Comparison of ENCODE assay signal across 34 cellular contexts in the genomic region with DNA sequence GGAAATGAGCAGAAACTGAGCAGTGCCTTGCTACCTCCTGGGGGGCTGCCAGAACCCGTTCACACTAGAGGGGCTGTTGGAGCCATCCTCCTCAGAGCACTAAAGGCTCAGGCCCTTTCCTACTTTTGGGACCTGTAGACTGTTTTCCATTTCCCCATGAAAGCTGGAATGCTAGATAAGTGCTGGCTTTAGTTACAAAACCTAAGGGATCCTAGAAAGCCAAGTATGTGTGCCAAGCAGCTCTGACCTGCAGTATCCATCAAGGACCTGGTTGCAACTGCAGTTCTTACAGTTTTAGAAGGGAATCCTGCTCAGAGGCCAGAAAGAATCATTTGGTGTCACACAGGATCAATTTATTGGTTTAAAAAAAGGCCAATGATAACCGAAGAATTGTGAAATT.
"Had no signal": no experiment of that assay in that cellular context is flagged by ENCODE, and none has a peak within 500 bp of the region (broad histone marks: within the 10 kb centered on the region; RNA-seq: fewer than 3 reads in every experiment).

No MANE protein-coding gene starts in this region.

- H3K27me3 Mint-ChIP-seq: activated CD4-positive, alpha-beta memory T cell treated with anti-CD3 and anti-CD28 coated beads, Interleukin-2, amount 10 ng/mL, durations not matched to agents 7 days and 5 days; activated CD8-positive, alpha-beta memory T cell treated with anti-CD3 and anti-CD28 coated beads, Interleukin-2, amount 10 ng/mL, durations not matched to agents 7 days and 5 days had no signal

- H3K36me3 Mint-ChIP-seq: activated CD8-positive, alpha-beta memory T cell treated with anti-CD3 and anti-CD28 coated beads, Interleukin-2, amount 10 ng/mL, durations not matched to agents 7 days and 5 days; activated naive CD4-positive, alpha-beta T cell treated with anti-CD3 and anti-CD28 coated beads, Interleukin-2, amount 10 ng/mL, durations not matched to agents 7 days and 5 days; activated naive CD8-positive, alpha-beta T cell had no signal

- H3K4me1 Mint-ChIP-seq: activated CD4-positive, alpha-beta memory T cell treated with anti-CD3 and anti-CD28 coated beads, Interleukin-2, amount 10 ng/mL, durations not matched to agents 7 days and 5 days; activated CD8-positive, alpha-beta memory T cell treated with anti-CD3 and anti-CD28 coated beads, Interleukin-2, amount 10 ng/mL, durations not matched to agents 7 days and 5 days; activated naive CD4-positive, alpha-beta T cell treated with anti-CD3 and anti-CD28 coated beads, Interleukin-2, amount 10 ng/mL, durations not matched to agents 7 days and 5 days; activated naive CD8-positive, alpha-beta T cell treated with anti-CD3 and anti-CD28 coated beads, Interleukin-2, amount 50 U/mL, for 24 hours had no signal

- H3K27ac Mint-ChIP-seq: activated CD4-positive, alpha-beta memory T cell treated with anti-CD3 and anti-CD28 coated beads, Interleukin-2, amount 10 ng/mL, durations not matched to agents 7 days and 5 days; activated CD8-positive, alpha-beta memory T cell treated with anti-CD3 and anti-CD28 coated beads, Interleukin-2, amount 10 ng/mL, durations not matched to agents 7 days and 5 days; activated naive CD4-positive, alpha-beta T cell treated with anti-CD3 and anti-CD28 coated beads, Interleukin-2, amount 10 ng/mL, durations not matched to agents 7 days and 5 days; activated naive CD8-positive, alpha-beta T cell; activated naive CD8-positive, alpha-beta T cell treated with anti-CD3 and anti-CD28 coated beads, Interleukin-2, amount 50 U/mL, for 24 hours had no signal

- H3K4me3 Mint-ChIP-seq: activated CD4-positive, alpha-beta memory T cell treated with anti-CD3 and anti-CD28 coated beads, Interleukin-2, amount 10 ng/mL, durations not matched to agents 7 days and 5 days; activated CD8-positive, alpha-beta memory T cell treated with anti-CD3 and anti-CD28 coated beads, Interleukin-2, amount 10 ng/mL, durations not matched to agents 7 days and 5 days; activated naive CD4-positive, alpha-beta T cell treated with anti-CD3 and anti-CD28 coated beads, Interleukin-2, amount 10 ng/mL, durations not matched to agents 7 days and 5 days; activated naive CD8-positive, alpha-beta T cell; activated naive CD8-positive, alpha-beta T cell treated with anti-CD3 and anti-CD28 coated beads, Interleukin-2, amount 50 U/mL, for 24 hours had no signal

- H3K27me3 ChIP-seq: ascending aorta, SJCRH30 had no signal

- ATAC-seq: activated CD8-positive, alpha-beta memory T cell treated with anti-CD3 and anti-CD28 coated beads, Interleukin-2, amount 10 ng/mL, durations not matched to agents 7 days and 5 days; activated naive CD8-positive, alpha-beta T cell treated with anti-CD3 and anti-CD28 coated beads, Interleukin-2, amount 50 U/mL, for 24 hours; K562; PC-3 had no signal

- H3K4me3 ChIP-seq: ascending aorta, K562, SJCRH30, SK-N-MC had no signal

- H3K9me3 ChIP-seq: ascending aorta, SJCRH30 had no signal

- DNase-seq: activated CD4-positive, alpha-beta memory T cell treated with anti-CD3 and anti-CD28 coated beads, Interleukin-2, amount 10 ng/mL, durations not matched to agents 7 days and 5 days; activated CD4-positive, alpha-beta T cell treated with anti-CD3 and anti-CD28 coated beads for 1 hour; activated CD4-positive, alpha-beta T cell treated with anti-CD3 and anti-CD28 coated beads for 48 hours; activated CD4-positive, CD25-positive, alpha-beta regulatory T cell; activated CD8-positive, alpha-beta memory T cell treated with anti-CD3 and anti-CD28 coated beads for 24 hours; activated CD8-positive, alpha-beta memory T cell treated with anti-CD3 and anti-CD28 coated beads, Interleukin-2, amount 10 ng/mL, durations not matched to agents 7 days and 5 days; activated CD8-positive, alpha-beta memory T cell treated with anti-CD3 and anti-CD28 coated beads, Interleukin-2, amount 50 U/mL, for 48 hours; activated effector memory CD4-positive, alpha-beta T cell treated with Interleukin-2 at 50 U/mL for 16 hours; activated naive CD4-positive, alpha-beta T cell treated with anti-CD3 and anti-CD28 coated beads, Interleukin-2, amount 10 ng/mL, durations not matched to agents 7 days and 5 days; activated naive CD8-positive, alpha-beta T cell treated with anti-CD3 and anti-CD28 coated beads, Interleukin-2, amount 50 U/mL, for 24 hours; activated T-cell treated with anti-CD3 and anti-CD28 coated beads, Interleukin-2, amount 50 U/mL, for 48 hours; caudate nucleus; IMR-90; NCI-H1105 treated with DMSO at 0.1 percent for 48 hours; NCI-H1436 treated with DMSO at 0.1 percent for 48 hours; NCI-H1694 treated with DMSO at 0.1 percent for 48 hours; NCI-H2029; NCI-H2171 treated with DMSO at 0.1 percent for 48 hours; NCI-H226; NCI-H446 treated with DMSO at 0.1 percent for 48 hours; NCI-H524; NCI-H69; NCI-H82; NK-92 treated with Interleukin-12 subunit alpha and Interleukin-12 subunit beta, amount 100 ng/mL, for 24 hours; PC-3; SHP77; SJCRH30; T1000; WERI-Rb-1 had no signal

- H3K27ac ChIP-seq: RWPE1, SJCRH30, SK-N-MC, WERI-Rb-1 had no signal

- H3K4me1 ChIP-seq: ascending aorta, SJCRH30 had no signal

- H3K36me3 ChIP-seq: ascending aorta, SJCRH30, WERI-Rb-1 had no signal

- H3K9me3 Mint-ChIP-seq: activated CD4-positive, alpha-beta memory T cell treated with anti-CD3 and anti-CD28 coated beads, Interleukin-2, amount 10 ng/mL, durations not matched to agents 7 days and 5 days; activated naive CD4-positive, alpha-beta T cell treated with anti-CD3 and anti-CD28 coated beads, Interleukin-2, amount 10 ng/mL, durations not matched to agents 7 days and 5 days had no signal
